11 cellular contexts compared by ENCODE assay signal in genomic region chr2:30272761-30273573, GRCh38. TPM values are rescaled to one million over a fixed set of nuclear protein-coding genes. Genes with fewer than 3 reads are reported as not detected.
DNase-seq lines count a peak whose midpoint lies in the region; ATAC-seq and TF ChIP-seq lines count a peak whose summit lies in the region.
"Had no signal": no experiment of that assay in that cellular context is flagged by ENCODE, and none has a peak within 500 bp of the region (broad histone marks: within the 10 kb centered on the region; RNA-seq: fewer than 3 reads in every experiment).

No MANE protein-coding gene starts in this region.

- H3K36me3 Mint-ChIP-seq in activated CD8-positive, alpha-beta T cell treated with anti-CD3 and anti-CD28 coated beads for 36 hours (ENCODE audit: low read depth), result peaks cover 9% of the 10 kb centered on the region
- H3K36me3 Mint-ChIP-seq in activated CD8-positive, alpha-beta T cell treated with anti-CD3 and anti-CD28 coated beads, Interleukin-2, amount 10 ng/mL, durations not matched to agents 7 days and 5 days (ENCODE audit: low read depth), result no peaks in the 10 kb centered on the region
- H3K36me3 Mint-ChIP-seq in activated B cell treated with CpG ODN at 0.5 μM for 24 hours (ENCODE audit: low read depth), result no peaks in the 10 kb centered on the region
- H3K36me3 Mint-ChIP-seq in stimulated activated naive B cell treated with anti-CD40 and anti-IgM and Interleukin-4, amounts not matched to agents 10 μg/mL and 1 μg/mL and 100 μg/mL, for 72 hours, result no peaks in the 10 kb centered on the region
- no peaks in the 10 kb centered on the region for H3K36me3 Mint-ChIP-seq in naive thymus-derived CD8-positive, alpha-beta T cell

- H3K4me3 ChIP-seq in fibroblast of villous mesenchyme (ENCODE audit: low read depth, low read length), result no peak overlapping the region
- H3K4me3 ChIP-seq: BLaER1 treated with 17β-estradiol and CSF1 and Interleukin-3, amounts not matched to agents 10 nM and 100 nM had no signal

- H3K27ac Mint-ChIP-seq in activated CD8-positive, alpha-beta T cell treated with anti-CD3 and anti-CD28 coated beads for 36 hours, result peak overlapping the region; percentile 89
- H3K27ac Mint-ChIP-seq in activated CD8-positive, alpha-beta T cell treated with anti-CD3 and anti-CD28 coated beads, Interleukin-2, amount 10 ng/mL, durations not matched to agents 7 days and 5 days, result no peak overlapping the region
- peak overlapping the region; percentile 72 for H3K27ac Mint-ChIP-seq in activated B cell treated with CpG ODN at 0.5 μM for 24 hours
- H3K27ac Mint-ChIP-seq in stimulated activated naive B cell treated with anti-CD40 and anti-IgM and Interleukin-4, amounts not matched to agents 10 μg/mL and 1 μg/mL and 100 μg/mL, for 72 hours, result peak overlapping the region; percentile 93
- H3K27ac Mint-ChIP-seq in naive thymus-derived CD8-positive, alpha-beta T cell, result peak overlapping the region in 3 of 10 donors; percentile 14 to 43 (median 24)

- intact Hi-C loops in activated CD8-positive, alpha-beta T cell treated with anti-CD3 and anti-CD28 coated beads for 36 hours (cut with micrococcal nuclease), result no loop called here
- intact Hi-C loops in activated B cell treated with CpG ODN at 0.5 μM for 24 hours (cut with micrococcal nuclease), result loop anchor here (1.0 kb wide), 1 partner anchor 9 kb away; no protein-coding TSS in a partner anchor
- intact Hi-C loops in posterior vena cava (cut with DNase I), result no loop called here

- TF ChIP-seq CTCF in activated CD8-positive, alpha-beta T cell treated with anti-CD3 and anti-CD28 coated beads for 36 hours (IDR thresholded peaks at IDR 0.05), result no peak
- TF ChIP-seq CTCF in activated B cell treated with CpG ODN at 0.5 μM for 24 hours (IDR thresholded peaks at IDR 0.05) (no peak), fibroblast of villous mesenchyme (IDR thresholded peaks at IDR 0.05; ENCODE audit: insufficient read depth, low read depth, low read length) (no peak)

- peak; percentile 68 for ATAC-seq in activated CD8-positive, alpha-beta T cell treated with anti-CD3 and anti-CD28 coated beads for 36 hours
- no peak for ATAC-seq in activated CD8-positive, alpha-beta T cell treated with anti-CD3 and anti-CD28 coated beads, Interleukin-2, amount 10 ng/mL, durations not matched to agents 7 days and 5 days
- ATAC-seq in activated B cell treated with CpG ODN at 0.5 μM for 24 hours (ENCODE audit: low read depth), result no peak
- ATAC-seq in stimulated activated naive B cell treated with anti-CD40 and anti-IgM and Interleukin-4, amounts not matched to agents 10 μg/mL and 1 μg/mL and 100 μg/mL, for 72 hours (replicated peaks), result peak; percentile 54 to 58
- ATAC-seq in naive thymus-derived CD8-positive, alpha-beta T cell, result no peak

- POLR2A ChIA-PET in activated CD8-positive, alpha-beta T cell treated with anti-CD3 and anti-CD28 coated beads for 36 hours (lab: Charles Lee), result interaction anchor here (0.7 to 3.7 kb wide), 10 partner anchors 10 to 46 kb away, joined by 3 to 19 read pairs (median 4); no protein-coding TSS in a partner anchor
- POLR2A ChIA-PET in activated CD8-positive, alpha-beta T cell treated with anti-CD3 and anti-CD28 coated beads, Interleukin-2, amount 10 ng/mL, durations not matched to agents 7 days and 5 days (lab: Charles Lee), result interaction anchor here (1.2 kb wide), 1 partner anchor 10 kb away, joined by 3 read pairs; no protein-coding TSS in a partner anchor
- POLR2A ChIA-PET in activated B cell treated with CpG ODN at 0.5 μM for 24 hours (lab: Charles Lee), result interaction anchor here (0.7 to 3.2 kb wide), 7 partner anchors 8 to 64 kb away, joined by 3 to 20 read pairs (median 6); no protein-coding TSS in a partner anchor
- POLR2A ChIA-PET in naive thymus-derived CD8-positive, alpha-beta T cell (lab: Charles Lee), result interaction anchor here (1.2 to 33.2 kb wide), 4 partner anchors 9 to 38 kb away, joined by 3 to 697 read pairs (median 8); partner anchors contain the start of gene LBH

- H3K4me1 Mint-ChIP-seq in activated CD8-positive, alpha-beta T cell treated with anti-CD3 and anti-CD28 coated beads for 36 hours (ENCODE audit: low read depth), result peaks cover 75% of the 10 kb centered on the region
- H3K4me1 Mint-ChIP-seq in activated CD8-positive, alpha-beta T cell treated with anti-CD3 and anti-CD28 coated beads, Interleukin-2, amount 10 ng/mL, durations not matched to agents 7 days and 5 days (ENCODE audit: low read depth), result peaks cover 28% of the 10 kb centered on the region
- peaks cover 93% of the 10 kb centered on the region for H3K4me1 Mint-ChIP-seq in activated B cell treated with CpG ODN at 0.5 μM for 24 hours
- peaks cover 59 to 87% of the 10 kb centered on the region in 2 donors for H3K4me1 Mint-ChIP-seq in stimulated activated naive B cell treated with anti-CD40 and anti-IgM and Interleukin-4, amounts not matched to agents 10 μg/mL and 1 μg/mL and 100 μg/mL, for 72 hours
- peaks cover 22 to 79% (median 40%) of the 10 kb centered on the region in 4 donors for H3K4me1 Mint-ChIP-seq in naive thymus-derived CD8-positive, alpha-beta T cell

- CTCF ChIA-PET in activated CD8-positive, alpha-beta T cell treated with anti-CD3 and anti-CD28 coated beads for 36 hours (lab: Charles Lee), result interaction anchor here (1.4 kb wide), 1 partner anchor 34 kb away, joined by 9 read pairs; no protein-coding TSS in a partner anchor
- CTCF ChIA-PET in activated CD8-positive, alpha-beta T cell treated with anti-CD3 and anti-CD28 coated beads, Interleukin-2, amount 10 ng/mL, durations not matched to agents 7 days and 5 days (lab: Charles Lee), result no interaction called here
- CTCF ChIA-PET in activated B cell treated with CpG ODN at 0.5 μM for 24 hours (lab: Charles Lee), result interaction anchor here (1.2 kb wide), 1 partner anchor 14 kb away, joined by 3 read pairs; no protein-coding TSS in a partner anchor

- no peaks in the 10 kb centered on the region for H3K27me3 Mint-ChIP-seq in activated CD8-positive, alpha-beta T cell treated with anti-CD3 and anti-CD28 coated beads for 36 hours
- no peaks in the 10 kb centered on the region for H3K27me3 Mint-ChIP-seq in activated CD8-positive, alpha-beta T cell treated with anti-CD3 and anti-CD28 coated beads, Interleukin-2, amount 10 ng/mL, durations not matched to agents 7 days and 5 days (ENCODE audit: low read depth)
- no peaks in the 10 kb centered on the region for H3K27me3 Mint-ChIP-seq in activated B cell treated with CpG ODN at 0.5 μM for 24 hours
- no peaks in the 10 kb centered on the region for H3K27me3 Mint-ChIP-seq in stimulated activated naive B cell treated with anti-CD40 and anti-IgM and Interleukin-4, amounts not matched to agents 10 μg/mL and 1 μg/mL and 100 μg/mL, for 72 hours
- no peaks in the 10 kb centered on the region for H3K27me3 Mint-ChIP-seq in naive thymus-derived CD8-positive, alpha-beta T cell

- H3K9me3 Mint-ChIP-seq in activated CD8-positive, alpha-beta T cell treated with anti-CD3 and anti-CD28 coated beads for 36 hours, result no peaks in the 10 kb centered on the region
- no peaks in the 10 kb centered on the region for H3K9me3 Mint-ChIP-seq in activated CD8-positive, alpha-beta T cell treated with anti-CD3 and anti-CD28 coated beads, Interleukin-2, amount 10 ng/mL, durations not matched to agents 7 days and 5 days (ENCODE audit: insufficient read depth)
- H3K9me3 Mint-ChIP-seq in activated B cell treated with CpG ODN at 0.5 μM for 24 hours, result no peaks in the 10 kb centered on the region
- H3K9me3 Mint-ChIP-seq in stimulated activated naive B cell treated with anti-CD40 and anti-IgM and Interleukin-4, amounts not matched to agents 10 μg/mL and 1 μg/mL and 100 μg/mL, for 72 hours, result peaks cover 0 to 1% of the 10 kb centered on the region in 2 donors
- no peaks in the 10 kb centered on the region for H3K9me3 Mint-ChIP-seq in naive thymus-derived CD8-positive, alpha-beta T cell

- peak; percentile 73 for DNase-seq in activated CD8-positive, alpha-beta T cell treated with anti-CD3 and anti-CD28 coated beads for 36 hours
- no peak for DNase-seq in activated CD8-positive, alpha-beta T cell treated with anti-CD3 and anti-CD28 coated beads, Interleukin-2, amount 10 ng/mL, durations not matched to agents 7 days and 5 days
- DNase-seq in activated B cell treated with CpG ODN at 0.5 μM for 24 hours (no peak), fibroblast of villous mesenchyme (ENCODE audit: low read depth) (peak; percentile 71), midbrain (lab: John Stamatoyannopoulos, UW) (no peak), posterior vena cava (ENCODE audit: low spot score) (no peak)
- no peak for DNase-seq in stimulated activated naive B cell treated with anti-CD40 and anti-IgM and Interleukin-4, amounts not matched to agents 10 μg/mL and 1 μg/mL and 100 μg/mL, for 72 hours
- no peak for DNase-seq in naive thymus-derived CD8-positive, alpha-beta T cell
- DNase-seq: central memory CD4-positive, alpha-beta T cell; SIG-M5 had no signal

- H3K4me3 Mint-ChIP-seq in activated CD8-positive, alpha-beta T cell treated with anti-CD3 and anti-CD28 coated beads for 36 hours, result peak overlapping the region; percentile 28
- H3K4me3 Mint-ChIP-seq in activated CD8-positive, alpha-beta T cell treated with anti-CD3 and anti-CD28 coated beads, Interleukin-2, amount 10 ng/mL, durations not matched to agents 7 days and 5 days, result no peak overlapping the region
- no peak overlapping the region for H3K4me3 Mint-ChIP-seq in activated B cell treated with CpG ODN at 0.5 μM for 24 hours
- peak overlapping the region; percentile 36 to 47 for H3K4me3 Mint-ChIP-seq in stimulated activated naive B cell treated with anti-CD40 and anti-IgM and Interleukin-4, amounts not matched to agents 10 μg/mL and 1 μg/mL and 100 μg/mL, for 72 hours
- no peak overlapping the region for H3K4me3 Mint-ChIP-seq in naive thymus-derived CD8-positive, alpha-beta T cell

RNA-seq across cellular contexts. Expression of gene LBH, which starts 41.6 kb away (rescaled TPM):
- total RNA-seq in activated CD8-positive, alpha-beta T cell treated with anti-CD3 and anti-CD28 coated beads for 36 hours, result 100 to 1,000 TPM; 127 to 130 TPM
- total RNA-seq in activated CD8-positive, alpha-beta T cell treated with anti-CD3 and anti-CD28 coated beads, Interleukin-2, amount 10 ng/mL, durations not matched to agents 7 days and 5 days, result 100 to 1,000 TPM in 1 of 2 experiments, 10 to 100 TPM in 1; 97.0 to 100 TPM
- total RNA-seq in activated B cell treated with CpG ODN at 0.5 μM for 24 hours (120 and 131 TPM in 2 replicates), fibroblast of villous mesenchyme (548 and 803 TPM in 2 replicates), posterior vena cava (100 to 1,000 TPM; 104 to 280 TPM)
- total RNA-seq in naive thymus-derived CD8-positive, alpha-beta T cell, result 100 to 1,000 TPM; 537 to 573 TPM
- 100 to 1,000 TPM; 243 to 356 (median 307) TPM for polyA plus RNA-seq in naive thymus-derived CD8-positive, alpha-beta T cell

Comparison
In these comparisons a context has a peak if more than half of its experiments do, and no peak if none do; other contexts are left out.
1. ATAC-seq: peak in activated CD8-positive, alpha-beta T cell treated with anti-CD3 and anti-CD28 coated beads for 36 hours (single experiment) and stimulated activated naive B cell treated with anti-CD40 and anti-IgM and Interleukin-4, amounts not matched to agents 10 μg/mL and 1 μg/mL and 100 μg/mL, for 72 hours (2 of 2); none in activated CD8-positive, alpha-beta T cell treated with anti-CD3 and anti-CD28 coated beads, Interleukin-2, amount 10 ng/mL, durations not matched to agents 7 days and 5 days (single experiment), activated B cell treated with CpG ODN at 0.5 μM for 24 hours (single experiment) and naive thymus-derived CD8-positive, alpha-beta T cell (0 of 2).
2. DNase-seq: peak in activated CD8-positive, alpha-beta T cell treated with anti-CD3 and anti-CD28 coated beads for 36 hours (single experiment) and fibroblast of villous mesenchyme (single experiment); none in activated CD8-positive, alpha-beta T cell treated with anti-CD3 and anti-CD28 coated beads, Interleukin-2, amount 10 ng/mL, durations not matched to agents 7 days and 5 days (single experiment), activated B cell treated with CpG ODN at 0.5 μM for 24 hours (single experiment), stimulated activated naive B cell treated with anti-CD40 and anti-IgM and Interleukin-4, amounts not matched to agents 10 μg/mL and 1 μg/mL and 100 μg/mL, for 72 hours (single experiment), midbrain (single experiment), posterior vena cava (single experiment) and naive thymus-derived CD8-positive, alpha-beta T cell (0 of 10).
3. H3K4me3 Mint-ChIP-seq: peak in activated CD8-positive, alpha-beta T cell treated with anti-CD3 and anti-CD28 coated beads for 36 hours (single experiment) and stimulated activated naive B cell treated with anti-CD40 and anti-IgM and Interleukin-4, amounts not matched to agents 10 μg/mL and 1 μg/mL and 100 μg/mL, for 72 hours (2 of 2); none in activated CD8-positive, alpha-beta T cell treated with anti-CD3 and anti-CD28 coated beads, Interleukin-2, amount 10 ng/mL, durations not matched to agents 7 days and 5 days (single experiment), activated B cell treated with CpG ODN at 0.5 μM for 24 hours (single experiment) and naive thymus-derived CD8-positive, alpha-beta T cell (0 of 10).